Comparison of ENCODE assay signal across 12 cellular contexts in the genomic region with DNA sequence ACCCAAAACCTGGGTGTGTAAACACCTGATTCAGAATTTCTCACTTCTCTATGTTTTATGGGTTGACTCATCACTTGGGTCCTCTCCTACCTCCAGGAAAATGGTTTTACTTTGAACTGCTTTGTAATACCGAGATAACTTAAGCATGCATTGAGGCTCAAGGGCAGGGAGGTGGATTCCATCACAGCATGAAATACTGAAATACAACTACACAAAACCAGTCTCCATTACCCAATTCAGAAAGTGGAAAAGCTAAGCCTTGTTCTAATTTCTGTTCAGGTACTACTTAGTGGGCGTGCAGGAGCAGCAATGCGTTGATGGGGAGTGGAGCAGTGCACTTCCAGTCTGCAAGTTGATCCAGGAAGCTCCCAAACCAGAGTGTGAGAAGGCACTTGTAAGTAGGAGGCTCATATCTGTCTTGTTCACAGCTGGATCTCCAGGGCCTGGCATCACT. TPM values are rescaled to one million over a fixed set of nuclear protein-coding genes. Genes with fewer than 3 reads are reported as not detected.
DNase-seq lines count a peak whose midpoint lies in the region; ATAC-seq, FAIRE-seq and TF ChIP-seq lines count a peak whose summit lies in the region.
"Had no signal": no experiment of that assay in that cellular context is flagged by ENCODE, and none has a peak within 500 bp of the region (broad histone marks: within the 10 kb centered on the region; RNA-seq: fewer than 3 reads in every experiment).

No MANE protein-coding gene starts in this region.

- POLR2A ChIA-PET in activated naive CD8-positive, alpha-beta T cell treated with anti-CD3 and anti-CD28 coated beads, Interleukin-2, amount 10 ng/mL, durations not matched to agents 7 days and 5 days (lab: Charles Lee) = no interaction called here

- peaks cover 8% of the 10 kb centered on the region for H3K36me3 Mint-ChIP-seq in activated naive CD8-positive, alpha-beta T cell treated with anti-CD3 and anti-CD28 coated beads, Interleukin-2, amount 10 ng/mL, durations not matched to agents 7 days and 5 days
- H3K36me3 Mint-ChIP-seq in glutamatergic neuron (ENCODE audit: unreplicated experiment) = peaks cover 6% of the 10 kb centered on the region

- H3K4me1 Mint-ChIP-seq in activated naive CD8-positive, alpha-beta T cell treated with anti-CD3 and anti-CD28 coated beads, Interleukin-2, amount 10 ng/mL, durations not matched to agents 7 days and 5 days = peaks cover 6% of the 10 kb centered on the region
- H3K4me1 Mint-ChIP-seq in glutamatergic neuron (ENCODE audit: low read depth, unreplicated experiment) = no peaks in the 10 kb centered on the region

- peak overlapping the region; percentile 31 for H3K27ac Mint-ChIP-seq in activated naive CD8-positive, alpha-beta T cell treated with anti-CD3 and anti-CD28 coated beads, Interleukin-2, amount 10 ng/mL, durations not matched to agents 7 days and 5 days
- H3K27ac Mint-ChIP-seq in glutamatergic neuron (ENCODE audit: unreplicated experiment) = no peak overlapping the region

- ATAC-seq in GM18508 (IDR thresholded peaks at IDR 0.05; ENCODE audit: insufficient read depth, unreplicated experiment) = peak; percentile 80
- peak; percentile 74 for ATAC-seq in GM21423 (IDR thresholded peaks at IDR 0.05; ENCODE audit: unreplicated experiment)
- ATAC-seq in HG03442 (IDR thresholded peaks at IDR 0.05; ENCODE audit: unreplicated experiment) = peak; percentile 91
- peak; percentile 65 for ATAC-seq in activated naive CD8-positive, alpha-beta T cell treated with anti-CD3 and anti-CD28 coated beads, Interleukin-2, amount 10 ng/mL, durations not matched to agents 7 days and 5 days (ENCODE audit: low read depth)
- ATAC-seq in HG03135 (IDR thresholded peaks at IDR 0.05; ENCODE audit: unreplicated experiment) = no peak

- no peak overlapping the region for H3K4me3 Mint-ChIP-seq in activated naive CD8-positive, alpha-beta T cell treated with anti-CD3 and anti-CD28 coated beads, Interleukin-2, amount 10 ng/mL, durations not matched to agents 7 days and 5 days
- H3K4me3 Mint-ChIP-seq in glutamatergic neuron (ENCODE audit: unreplicated experiment) = no peak overlapping the region

- H3K9me3 Mint-ChIP-seq in activated naive CD8-positive, alpha-beta T cell treated with anti-CD3 and anti-CD28 coated beads, Interleukin-2, amount 10 ng/mL, durations not matched to agents 7 days and 5 days = peaks cover 1% of the 10 kb centered on the region
- no peaks in the 10 kb centered on the region for H3K9me3 Mint-ChIP-seq in glutamatergic neuron (ENCODE audit: unreplicated experiment)

- TF ChIP-seq CTCF in glutamatergic neuron (IDR thresholded peaks at IDR 0.05; ENCODE audit: partially characterized antibody, unreplicated experiment) = no peak

- peaks cover 5% of the 10 kb centered on the region for H3K27me3 Mint-ChIP-seq in activated naive CD8-positive, alpha-beta T cell treated with anti-CD3 and anti-CD28 coated beads, Interleukin-2, amount 10 ng/mL, durations not matched to agents 7 days and 5 days
- H3K27me3 Mint-ChIP-seq in glutamatergic neuron (ENCODE audit: unreplicated experiment) = no peaks in the 10 kb centered on the region

- no peak for FAIRE-seq in RCC 7860 (lab: Jason Lieb, UNC)
- FAIRE-seq: D721Med, TTC549 had no signal

- no peak for DNase-seq in activated naive CD8-positive, alpha-beta T cell treated with anti-CD3 and anti-CD28 coated beads, Interleukin-2, amount 10 ng/mL, durations not matched to agents 7 days and 5 days
- DNase-seq in glutamatergic neuron (no peak), RCC 7860 (ENCODE audit: low spot score) (no peak), NCI-H2081 (lab: John Stamatoyannopoulos, UW) (no peak)
- DNase-seq: dorsolateral prefrontal cortex, NCI-H345 had no signal

RNA-seq across cellular contexts. Expression of gene C4BPA, which starts 6.1 kb away (rescaled TPM):
- total RNA-seq in activated naive CD8-positive, alpha-beta T cell treated with anti-CD3 and anti-CD28 coated beads, Interleukin-2, amount 10 ng/mL, durations not matched to agents 7 days and 5 days = not detected
- total RNA-seq in glutamatergic neuron (ENCODE audit: unreplicated experiment) = not detected
- total RNA-seq: dorsolateral prefrontal cortex had no signal

RNA-seq across cellular contexts. Expression of gene C4BPB, which starts 9.2 kb away (rescaled TPM):
- total RNA-seq in activated naive CD8-positive, alpha-beta T cell treated with anti-CD3 and anti-CD28 coated beads, Interleukin-2, amount 10 ng/mL, durations not matched to agents 7 days and 5 days = 1 to 10 TPM; 1.0 to 2.7 TPM
- not detected for total RNA-seq in glutamatergic neuron (ENCODE audit: unreplicated experiment)
- total RNA-seq: dorsolateral prefrontal cortex had no signal

RNA-seq across cellular contexts. Expression of gene PFKFB2, which starts 44.8 kb away (rescaled TPM):
- 1 to 10 TPM; 4.6 to 4.8 TPM for total RNA-seq in activated naive CD8-positive, alpha-beta T cell treated with anti-CD3 and anti-CD28 coated beads, Interleukin-2, amount 10 ng/mL, durations not matched to agents 7 days and 5 days
- 3.6 TPM for total RNA-seq in glutamatergic neuron (ENCODE audit: unreplicated experiment)

RNA-seq across cellular contexts. Expression of gene YOD1, which starts 46.9 kb away (rescaled TPM):
- 10 to 100 TPM; 10.1 to 10.2 TPM for total RNA-seq in activated naive CD8-positive, alpha-beta T cell treated with anti-CD3 and anti-CD28 coated beads, Interleukin-2, amount 10 ng/mL, durations not matched to agents 7 days and 5 days
- 7.9 TPM for total RNA-seq in glutamatergic neuron (ENCODE audit: unreplicated experiment)
